Comparison of ENCODE assay signal across 9 cellular contexts in the genomic region with DNA sequence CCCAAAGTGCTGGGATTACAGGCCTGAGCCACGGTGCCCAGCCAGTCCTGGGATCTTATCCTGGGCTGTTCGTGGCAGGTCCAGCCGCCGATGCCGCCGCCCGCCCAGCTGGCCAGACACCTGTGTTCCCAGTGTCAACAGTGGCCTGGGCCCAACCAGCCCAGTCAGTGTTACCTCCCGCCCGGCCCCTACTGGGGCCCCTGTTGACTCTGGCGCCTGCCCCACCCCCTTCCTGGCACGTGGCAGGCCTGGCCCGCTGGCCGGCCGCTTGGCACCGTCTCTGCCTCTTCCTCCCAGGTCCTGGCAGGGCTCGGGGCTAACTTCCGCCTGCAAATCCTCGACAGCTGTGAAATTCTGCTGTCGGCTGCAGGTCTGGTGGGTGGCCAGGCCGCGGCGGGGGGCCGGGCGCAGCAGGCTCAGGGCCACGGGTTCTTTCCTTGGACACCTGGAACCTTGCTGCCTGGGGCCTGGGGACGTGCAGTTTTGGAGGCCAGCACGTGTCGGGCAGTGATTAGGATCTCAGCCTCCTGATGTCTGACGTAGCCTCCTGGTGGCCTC. TPM values are rescaled to one million over a fixed set of nuclear protein-coding genes. Genes with fewer than 3 reads are reported as not detected.
A peak's percentile ranks its signal among the peaks of the same experiment; 100 is the strongest.
DNase-seq lines count a peak whose midpoint lies in the region; ATAC-seq and TF ChIP-seq lines count a peak whose summit lies in the region.
"Had no signal": no experiment of that assay in that cellular context is flagged by ENCODE, and none has a peak within 500 bp of the region (broad histone marks: within the 10 kb centered on the region; RNA-seq: fewer than 3 reads in every experiment).

No MANE protein-coding gene starts in this region.

- no peaks in the 10 kb centered on the region for H3K9me3 ChIP-seq in psoas muscle

- DNase-seq in DMS153 (lab: John Stamatoyannopoulos, UW) (peak; percentile 22), Right ventricle myocardium superior (peak; percentile 93), psoas muscle (peak; percentile 89 to 95), HPDE6-E6E7 (ENCODE audit: extremely low spot score) (no peak)
- DNase-seq in activated CD4-positive, alpha-beta T cell treated with anti-CD3 and anti-CD28 coated beads, Interleukin-2, amount 50 U/mL, for 48 hours: no peak
- DNase-seq: MV-4-11 had no signal

- TF ChIP-seq CTCF in psoas muscle (IDR thresholded peaks at IDR 0.05): no peak

- intact Hi-C loops in Right ventricle myocardium superior (cut with DNase I) (no loop called here), psoas muscle (cut with DNase I) (no loop called here)

- no peaks in the 10 kb centered on the region for H3K36me3 ChIP-seq in psoas muscle (ENCODE audit: insufficient read depth in 1 of 2, low read depth in 1 of 2)

- H3K4me1 ChIP-seq in psoas muscle: peaks cover 27% of the 10 kb centered on the region

- peak overlapping the region; percentile 81 for H3K27ac ChIP-seq in psoas muscle

- WGBS in psoas muscle, 3 donors: 5 to 8% (median 7%) methylated on average over 27 to 29 of the region's 29 CpGs

- ATAC-seq in SK-N-SH treated with all-trans-retinoic acid at 6 μM for 48 hours: peak; percentile 32
- ATAC-seq in Right ventricle myocardium superior (ENCODE audit: poor library complexity): peak; percentile 92
- ATAC-seq in psoas muscle: peak; percentile 96 to 98 (median 98)
- ATAC-seq in GM18907 (IDR thresholded peaks at IDR 0.05; ENCODE audit: unreplicated experiment): no peak
- ATAC-seq in GM18519 (IDR thresholded peaks at IDR 0.05; ENCODE audit: low FRiP score, unreplicated experiment): no peak

- H3K27me3 ChIP-seq in psoas muscle (ENCODE audit: insufficient read depth in 3 of 3, low read length in 2 of 3): no peaks in the 10 kb centered on the region

- H3K4me3 ChIP-seq in psoas muscle: peak overlapping the region; percentile 16

TF ChIP-seq in SK-N-SH treated with all-trans-retinoic acid at 6 μM for 48 hours, 23 proteins besides CTCF, POLR2A, EP300 and RAD21:
- no peak for TF ChIP-seq ZFP30 (CRISPR knock-in tag; IDR thresholded peaks at IDR 0.05)
- no peak for TF ChIP-seq ZC3H10 (CRISPR knock-in tag; IDR thresholded peaks at IDR 0.05)
- peak; percentile 83 for TF ChIP-seq ARNTL (CRISPR knock-in tag; IDR thresholded peaks at IDR 0.05; ENCODE audit: borderline replicate concordance, low read depth)
- no peak for TF ChIP-seq BACH2 (CRISPR knock-in tag; IDR thresholded peaks at IDR 0.05; ENCODE audit: borderline replicate concordance)
- peak; percentile 59; the same call in 1 of the 2 replicates for TF ChIP-seq TCF4 (CRISPR knock-in tag; IDR thresholded peaks at IDR 0.05; ENCODE audit: borderline replicate concordance)
- 0 out of 2 replicates have a peak, but pooled peaks have one; percentile 12 for TF ChIP-seq SNAI2 (CRISPR knock-in tag; IDR thresholded peaks at IDR 0.05)
- TF ChIP-seq, protein P1, sequence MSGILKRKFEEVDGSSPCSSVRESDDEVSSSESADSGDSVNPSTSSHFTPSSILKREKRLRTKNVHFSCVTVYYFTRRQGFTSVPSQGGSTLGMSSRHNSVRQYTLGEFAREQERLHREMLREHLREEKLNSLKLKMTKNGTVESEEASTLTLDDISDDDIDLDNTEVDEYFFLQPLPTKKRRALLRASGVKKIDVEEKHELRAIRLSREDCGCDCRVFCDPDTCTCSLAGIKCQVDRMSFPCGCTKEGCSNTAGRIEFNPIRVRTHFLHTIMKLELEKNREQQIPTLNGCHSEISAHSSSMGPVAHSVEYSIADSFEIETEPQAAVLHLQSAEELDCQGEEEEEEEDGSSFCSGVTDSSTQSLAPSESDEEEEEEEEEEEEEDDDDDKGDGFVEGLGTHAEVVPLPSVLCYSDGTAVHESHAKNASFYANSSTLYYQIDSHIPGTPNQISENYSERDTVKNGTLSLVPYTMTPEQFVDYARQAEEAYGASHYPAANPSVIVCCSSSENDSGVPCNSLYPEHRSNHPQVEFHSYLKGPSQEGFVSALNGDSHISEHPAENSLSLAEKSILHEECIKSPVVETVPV (CRISPR knock-in tag; IDR thresholded peaks at IDR 0.05): no peak
- TF ChIP-seq PATZ1 (CRISPR knock-in tag; IDR thresholded peaks at IDR 0.05; ENCODE audit: borderline replicate concordance): no peak
- TF ChIP-seq ZFP3 (CRISPR knock-in tag; IDR thresholded peaks at IDR 0.05): no peak
- TF ChIP-seq ESRRG (CRISPR knock-in tag; IDR thresholded peaks at IDR 0.05): no peak
- TF ChIP-seq POU6F1 (CRISPR knock-in tag; IDR thresholded peaks at IDR 0.05; ENCODE audit: borderline replicate concordance, low read depth): no peak
- TF ChIP-seq, protein P2, sequence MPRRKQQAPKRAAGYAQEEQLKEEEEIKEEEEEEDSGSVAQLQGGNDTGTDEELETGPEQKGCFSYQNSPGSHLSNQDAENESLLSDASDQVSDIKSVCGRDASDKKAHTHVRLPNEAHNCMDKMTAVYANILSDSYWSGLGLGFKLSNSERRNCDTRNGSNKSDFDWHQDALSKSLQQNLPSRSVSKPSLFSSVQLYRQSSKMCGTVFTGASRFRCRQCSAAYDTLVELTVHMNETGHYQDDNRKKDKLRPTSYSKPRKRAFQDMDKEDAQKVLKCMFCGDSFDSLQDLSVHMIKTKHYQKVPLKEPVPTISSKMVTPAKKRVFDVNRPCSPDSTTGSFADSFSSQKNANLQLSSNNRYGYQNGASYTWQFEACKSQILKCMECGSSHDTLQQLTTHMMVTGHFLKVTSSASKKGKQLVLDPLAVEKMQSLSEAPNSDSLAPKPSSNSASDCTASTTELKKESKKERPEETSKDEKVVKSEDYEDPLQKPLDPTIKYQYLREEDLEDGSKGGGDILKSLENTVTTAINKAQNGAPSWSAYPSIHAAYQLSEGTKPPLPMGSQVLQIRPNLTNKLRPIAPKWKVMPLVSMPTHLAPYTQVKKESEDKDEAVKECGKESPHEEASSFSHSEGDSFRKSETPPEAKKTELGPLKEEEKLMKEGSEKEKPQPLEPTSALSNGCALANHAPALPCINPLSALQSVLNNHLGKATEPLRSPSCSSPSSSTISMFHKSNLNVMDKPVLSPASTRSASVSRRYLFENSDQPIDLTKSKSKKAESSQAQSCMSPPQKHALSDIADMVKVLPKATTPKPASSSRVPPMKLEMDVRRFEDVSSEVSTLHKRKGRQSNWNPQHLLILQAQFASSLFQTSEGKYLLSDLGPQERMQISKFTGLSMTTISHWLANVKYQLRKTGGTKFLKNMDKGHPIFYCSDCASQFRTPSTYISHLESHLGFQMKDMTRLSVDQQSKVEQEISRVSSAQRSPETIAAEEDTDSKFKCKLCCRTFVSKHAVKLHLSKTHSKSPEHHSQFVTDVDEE (CRISPR knock-in tag; IDR thresholded peaks at IDR 0.05): peak; percentile 76; the same call in 1 of the 2 replicates
- TF ChIP-seq ZNF8 (CRISPR knock-in tag; IDR thresholded peaks at IDR 0.05): no peak
- TF ChIP-seq RARB (CRISPR knock-in tag; IDR thresholded peaks at IDR 0.05): no peak

RNA-seq across cellular contexts. Expression of gene ARID3A, which starts 9.1 kb away (rescaled TPM):
- 5.0 TPM for total RNA-seq in Right ventricle myocardium superior
- 1 to 10 TPM; 4.2 to 6.7 (median 4.9) TPM for total RNA-seq in psoas muscle
- polyA plus RNA-seq in psoas muscle: 1 to 10 TPM; 2.3 to 4.2 (median 3.2) TPM

RNA-seq across cellular contexts. Expression of gene KISS1R, which starts 17.8 kb away (rescaled TPM):
- total RNA-seq in Right ventricle myocardium superior (not detected), psoas muscle (not detected)
- polyA plus RNA-seq in psoas muscle: under 1 TPM in 1 of 3 donors, not detected in 2; 0.16 TPM

RNA-seq across cellular contexts. Expression of gene R3HDM4, which starts 21.9 kb away (rescaled TPM):
- total RNA-seq in Right ventricle myocardium superior (20.3 TPM), psoas muscle (10 to 100 TPM; 17.8 to 56.8 (median 50.6) TPM)
- 10 to 100 TPM; 37.4 to 92.0 (median 60.8) TPM for polyA plus RNA-seq in psoas muscle

RNA-seq across cellular contexts. Expression of gene RNU6-9, which starts 41.7 kb away (rescaled TPM):
- total RNA-seq in Right ventricle myocardium superior (not detected), psoas muscle (not detected)
- polyA plus RNA-seq in psoas muscle: not detected

RNA-seq across cellular contexts. Expression of gene MED16, which starts 42.0 kb away (rescaled TPM):
- total RNA-seq in Right ventricle myocardium superior (19.1 TPM), psoas muscle (10 to 100 TPM; 47.0 to 66.5 (median 56.7) TPM)
- polyA plus RNA-seq in psoas muscle: 10 to 100 TPM; 30.7 to 55.8 (median 51.3) TPM

Comparison
In these comparisons a context has a peak if more than half of its experiments do, and no peak if none do; other contexts are left out.
1. DNase-seq: peak in DMS153 (single experiment), Right ventricle myocardium superior (single experiment) and psoas muscle (2 of 2); none in activated CD4-positive, alpha-beta T cell treated with anti-CD3 and anti-CD28 coated beads, Interleukin-2, amount 50 U/mL, for 48 hours (0 of 2) and HPDE6-E6E7 (single experiment).
2. ATAC-seq: peak in SK-N-SH treated with all-trans-retinoic acid at 6 μM for 48 hours (single experiment), Right ventricle myocardium superior (single experiment) and psoas muscle (4 of 4); none in GM18907 (single experiment) and GM18519 (single experiment).